In genomic region chr4:169621754-169622481, GRCh38 we compare ENCODE assay signal across 8 cellular contexts. TPM values are rescaled to one million over a fixed set of nuclear protein-coding genes. Genes with fewer than 3 reads are reported as not detected.
DNase-seq lines count a peak whose midpoint lies in the region; ATAC-seq and TF ChIP-seq lines count a peak whose summit lies in the region.

No MANE protein-coding gene starts in this region.

- H3K27ac Mint-ChIP-seq in naive thymus-derived CD4-positive, alpha-beta T cell: peak overlapping the region; percentile 77 to 98 (median 93)

- POLR2A ChIA-PET in naive thymus-derived CD4-positive, alpha-beta T cell (lab: Charles Lee): interaction anchor here (0.6 to 3.4 kb wide), 2 partner anchors 10 to 409 kb away, joined by 3 to 16 read pairs; partner anchors contain the start of gene NEK1

- H3K4me1 Mint-ChIP-seq in naive thymus-derived CD4-positive, alpha-beta T cell: peaks cover 29 to 88% (median 71%) of the 10 kb centered on the region in 7 donors

- H3K4me1 ChIP-seq in naive thymus-derived CD4-positive, alpha-beta T cell (ENCODE audit: control insufficient read depth in 2 of 2, insufficient read depth in 2 of 2, low read length in 2 of 2): peaks cover 26 to 32% of the 10 kb centered on the region in 2 donors

- no peak overlapping the region for H3K27ac ChIP-seq in coronary artery
- peak overlapping the region; percentile 96 for H3K27ac ChIP-seq in naive thymus-derived CD4-positive, alpha-beta T cell (ENCODE audit: low read depth, low read length)

- H3K27me3 Mint-ChIP-seq in naive thymus-derived CD4-positive, alpha-beta T cell: no peaks in the 10 kb centered on the region

- DNase-seq in COR-L47 (lab: John Stamatoyannopoulos, UW) (peak; percentile 28), H7 (no peak), RKO (ENCODE audit: low spot score) (peak; percentile 88), coronary artery (ENCODE audit: low spot score) (no peak), COLO829 (ENCODE audit: low spot score) (no peak), mesenteric fat pad (ENCODE audit: low spot score) (no peak), NCI-H226 (no peak)
- peak in 7 of 9 donors; percentile 23 to 58 (median 35) for DNase-seq in naive thymus-derived CD4-positive, alpha-beta T cell

- H3K4me3 Mint-ChIP-seq in naive thymus-derived CD4-positive, alpha-beta T cell: peak overlapping the region; percentile 85 to 99 (median 94)

- no peak for TF ChIP-seq CTCF in coronary artery (IDR thresholded peaks at IDR 0.05)

- no peaks in the 10 kb centered on the region for H3K9me3 Mint-ChIP-seq in naive thymus-derived CD4-positive, alpha-beta T cell

- no peaks in the 10 kb centered on the region for H3K36me3 ChIP-seq in H7 (replicated peaks; ENCODE audit: control insufficient read depth, insufficient read depth, low read length)
- peaks cover 0 to 7% (median 0%) of the 10 kb centered on the region in 3 experiments for H3K36me3 ChIP-seq in naive thymus-derived CD4-positive, alpha-beta T cell (ENCODE audit: control insufficient read depth in 2 of 3, insufficient read depth in 3 of 3, low read length in 3 of 3)

- peaks cover 0 to 4% (median 1%) of the 10 kb centered on the region in 5 donors for H3K36me3 Mint-ChIP-seq in naive thymus-derived CD4-positive, alpha-beta T cell

- intact Hi-C loops in naive thymus-derived CD4-positive, alpha-beta T cell (cut with micrococcal nuclease): loop anchor here in 1 of 2 donors (2.0 kb wide), 3 partner anchors 15 to 699 kb away; partner anchors contain the start of gene CBR4

- no peaks in the 10 kb centered on the region for H3K9me3 ChIP-seq in naive thymus-derived CD4-positive, alpha-beta T cell (ENCODE audit: control insufficient read depth in 2 of 3, low read length in 3 of 3)

- CTCF ChIA-PET in naive thymus-derived CD4-positive, alpha-beta T cell (lab: Charles Lee): interaction anchor here (2.1 kb wide), 1 partner anchor 9 kb away, joined by 6 read pairs; the partner anchor contains the start of gene NEK1

- H3K4me3 ChIP-seq in H7 (ENCODE audit: insufficient read depth, low read depth, low read length): peak overlapping the region; percentile 76
- H3K4me3 ChIP-seq in coronary artery: peak overlapping the region; percentile 86
- peak overlapping the region; percentile 45 for H3K4me3 ChIP-seq in naive thymus-derived CD4-positive, alpha-beta T cell (ENCODE audit: low read length)

- H3K27me3 ChIP-seq in H7 (ENCODE audit: control insufficient read depth, insufficient read depth, low read length): no peaks in the 10 kb centered on the region
- no peaks in the 10 kb centered on the region for H3K27me3 ChIP-seq in naive thymus-derived CD4-positive, alpha-beta T cell (ENCODE audit: control insufficient read depth in 2 of 2, insufficient read depth in 2 of 2, low read length in 2 of 2)

- peak; percentile 7 for ATAC-seq in naive thymus-derived CD4-positive, alpha-beta T cell

RNA-seq across cellular contexts. Expression of gene CLCN3, which starts 1.5 kb away (rescaled TPM):
- total RNA-seq in H7 (2014; rRNA removed; shearing (Covaris generic)): 15.9 and 19.6 TPM in 2 replicates
- 10 to 100 TPM; 15.5 to 35.0 (median 29.3) TPM for total RNA-seq in naive thymus-derived CD4-positive, alpha-beta T cell
- 10 to 100 TPM in 1 of 2 donors, 1 to 10 TPM in 1; 7.6 to 17.7 TPM for polyA plus RNA-seq in naive thymus-derived CD4-positive, alpha-beta T cell
- 28.7 TPM for total RNA-seq in mesenteric fat pad

RNA-seq across cellular contexts. Expression of gene NEK1, which starts 9.5 kb away (rescaled TPM):
- total RNA-seq in H7 (2014; rRNA removed; shearing (Covaris generic)): 3.3 and 4.7 TPM in 2 replicates
- total RNA-seq in naive thymus-derived CD4-positive, alpha-beta T cell: 10 to 100 TPM; 13.7 to 21.0 (median 17.4) TPM
- 10 to 100 TPM in 1 of 2 donors, 1 to 10 TPM in 1; 7.8 to 11.9 TPM for polyA plus RNA-seq in naive thymus-derived CD4-positive, alpha-beta T cell
- total RNA-seq in mesenteric fat pad: 9.1 TPM

Comparison
In these comparisons a context has a peak if more than half of its experiments do, and no peak if none do; other contexts are left out.
1. DNase-seq: peak in COR-L47 (single experiment), RKO (single experiment) and naive thymus-derived CD4-positive, alpha-beta T cell (7 of 9); none in H7 (single experiment), coronary artery (single experiment), COLO829 (single experiment), mesenteric fat pad (single experiment) and NCI-H226 (single experiment).
2. Peak in every context shown above with its lines, with median percentiles within 50 percentile points of each other: H3K4me3 ChIP-seq.